In the genomic region with DNA sequence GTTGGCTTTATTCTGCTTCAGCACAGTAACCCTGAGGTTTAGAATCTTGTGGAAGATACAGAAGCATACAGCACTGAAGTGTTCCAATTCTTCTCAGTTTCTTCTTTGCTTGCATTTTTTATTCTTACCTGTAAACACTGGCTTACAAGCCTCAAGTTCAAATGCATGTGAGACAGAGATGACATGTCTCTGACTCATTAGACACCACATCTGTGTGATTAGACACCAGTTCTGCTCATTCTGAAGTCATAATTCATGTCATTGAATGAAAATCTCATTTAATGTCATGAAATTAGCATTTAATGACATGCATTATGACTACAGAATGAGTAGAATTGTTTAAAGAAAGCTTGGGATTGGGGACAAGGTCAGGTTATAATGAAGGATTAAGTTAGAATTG, we compare ENCODE assay signal across 18 cellular contexts. TPM values are rescaled to one million over a fixed set of nuclear protein-coding genes. Genes with fewer than 3 reads are reported as not detected.
DNase-seq lines count a peak whose midpoint lies in the region; ATAC-seq, FAIRE-seq and TF ChIP-seq lines count a peak whose summit lies in the region.
"Had no signal": no experiment of that assay in that cellular context is flagged by ENCODE, and none has a peak within 500 bp of the region (broad histone marks: within the 10 kb centered on the region; RNA-seq: fewer than 3 reads in every experiment).

No MANE protein-coding gene starts in this region.

- H3K27me3 ChIP-seq in SK-N-SH (ENCODE audit: insufficient read depth) (no peaks in the 10 kb centered on the region), GM12878 (replicated peaks in 1 of 2; ENCODE audit: control insufficient read depth in 2 of 2, insufficient read depth in 2 of 2, low read length in 1 of 2) (no peaks in the 10 kb centered on the region), MM.1S (replicated peaks; ENCODE audit: insufficient read depth, low read length) (no peaks in the 10 kb centered on the region)

- H3K4me3 ChIP-seq in SK-N-SH (ENCODE audit: low read depth in 2 of 2, low read length in 1 of 2) = no peak overlapping the region
- H3K4me3 ChIP-seq in HEK293 (ENCODE audit: low read depth, low read length) = no peak overlapping the region
- no peak overlapping the region for H3K4me3 ChIP-seq in GM12878
- H3K4me3 ChIP-seq in MM.1S (ENCODE audit: low read length) = no peak overlapping the region

- no peak for TF ChIP-seq CTCF in SK-N-SH (IDR thresholded peaks at IDR 0.05)
- no peak for TF ChIP-seq CTCF in HEK293 (tag by site-specific recombination; IDR thresholded peaks at IDR 0.05)
- TF ChIP-seq CTCF in GM12878 (IDR thresholded peaks at IDR 0.05 in 2 of 3, conservative IDR thresholded peaks at IDR 0.05 in 1 of 3; ENCODE audit: control insufficient read depth in 2 of 3, extremely low read depth in 1 of 3, insufficient read depth in 1 of 3, low read depth in 3 of 3, low read length in 3 of 3) = no peak
- no peak for TF ChIP-seq CTCF in nephron progenitor cell (IDR thresholded peaks at IDR 0.05)
- TF ChIP-seq CTCF in MM.1S (IDR thresholded peaks at IDR 0.05; ENCODE audit: low read length) = no peak

- H3K4me1 Mint-ChIP-seq in nephron progenitor cell = peaks cover 38% of the 10 kb centered on the region

- no peak overlapping the region for H3K27ac ChIP-seq in SK-N-SH (ENCODE audit: low read depth in 2 of 2, low read length in 1 of 2)
- no peak overlapping the region for H3K27ac ChIP-seq in HEK293 (ENCODE audit: extremely low read depth, low read depth, low read length)
- H3K27ac ChIP-seq in GM12878 (ENCODE audit: control insufficient read depth, insufficient read depth) = no peak overlapping the region
- no peak overlapping the region for H3K27ac ChIP-seq in MM.1S (ENCODE audit: low read length)
- H3K27ac ChIP-seq: 22Rv1, WERI-Rb-1 had no signal

- H3K36me3 ChIP-seq in SK-N-SH (replicated peaks in 1 of 2; ENCODE audit: control insufficient read depth in 1 of 2, insufficient read depth in 2 of 2, low read length in 1 of 2) (peaks cover 65 to 80% of the 10 kb centered on the region in 2 experiments), HEK293 (ENCODE audit: control insufficient read depth in 2 of 2, insufficient read depth in 1 of 2, low read length in 2 of 2) (peaks cover 0 to 84% of the 10 kb centered on the region in 2 experiments; a peak in 2 of 3 replicates), GM12878 (ENCODE audit: control insufficient read depth in 2 of 2, insufficient read depth in 2 of 2, low read length in 1 of 2) (peaks cover 9 to 27% of the 10 kb centered on the region in 2 experiments), MM.1S (replicated peaks; ENCODE audit: insufficient read depth, low read length) (peaks cover 5% of the 10 kb centered on the region; the same call in 1 of the 2 replicates)

- H3K9me3 Mint-ChIP-seq in nephron progenitor cell = no peaks in the 10 kb centered on the region

- H3K4me2 ChIP-seq in SK-N-SH = no peak overlapping the region
- peak overlapping the region; percentile 35; the same call in 1 of the 2 replicates for H3K4me2 ChIP-seq in GM12878 (ENCODE audit: control insufficient read depth, insufficient read depth)
- no peak overlapping the region for H3K4me2 ChIP-seq in MM.1S (ENCODE audit: low read depth, low read length)

- intact Hi-C loops in GM12878 (cut with micrococcal nuclease; ENCODE audit: unreplicated experiment) = no loop called here

- ATAC-seq in SK-N-SH treated with all-trans-retinoic acid at 6 μM for 48 hours = no peak
- no peak for ATAC-seq in GM12878
- no peak for ATAC-seq in GM19023 (IDR thresholded peaks at IDR 0.05; ENCODE audit: unreplicated experiment)
- no peak for ATAC-seq in HG03354 (IDR thresholded peaks at IDR 0.05; ENCODE audit: poor library complexity, severe bottlenecking, unreplicated experiment)
- ATAC-seq: left colon had no signal

- no peak for FAIRE-seq in GM12878 (lab: Jason Lieb, UNC)
- FAIRE-seq: colon, GM12891 had no signal

- TF ChIP-seq POLR2A in GM12878 (IDR thresholded peaks at IDR 0.05; ENCODE audit: low read depth, low read length) = no peak

- peaks cover 66% of the 10 kb centered on the region for H3K79me2 ChIP-seq in SK-N-SH (ENCODE audit: insufficient read depth)
- peaks cover 46% of the 10 kb centered on the region for H3K79me2 ChIP-seq in GM12878 (ENCODE audit: control insufficient read depth, insufficient read depth, low read length)
- H3K79me2 ChIP-seq in MM.1S (ENCODE audit: low read length) = peaks cover 70% of the 10 kb centered on the region

- H3K36me3 Mint-ChIP-seq in nephron progenitor cell (ENCODE audit: low read depth) = peaks cover 49% of the 10 kb centered on the region

- H3K27me3 Mint-ChIP-seq in nephron progenitor cell (ENCODE audit: low read depth, poor library complexity) = no peaks in the 10 kb centered on the region

- RAD21 ChIA-PET in GM12878 (lab: Charles Lee; ENCODE audit: unreplicated experiment) = interaction anchor here (1.8 kb wide), 1 partner anchor 17 kb away, joined by 12 read pairs; a partner anchor contains a TSS

- no peaks in the 10 kb centered on the region for H3K9me3 ChIP-seq in SK-N-SH
- no peaks in the 10 kb centered on the region for H3K9me3 ChIP-seq in HEK293 (ENCODE audit: control insufficient read depth, insufficient read depth, low read depth, low read length)
- H3K9me3 ChIP-seq in GM12878 (replicated peaks; ENCODE audit: control insufficient read depth, insufficient read depth, low read length) = no peaks in the 10 kb centered on the region
- H3K9me3 ChIP-seq in MM.1S (replicated peaks; ENCODE audit: insufficient read depth, low read length) = no peaks in the 10 kb centered on the region

- BruUV-seq in GM12878 (replicated peaks; lab: Mats Ljungman, UMichigan) = no TSS peak

- H3F3A ChIP-seq in SK-N-SH (replicated peaks; ENCODE audit: insufficient read depth) = peaks cover 17% of the 10 kb centered on the region
- H3F3A ChIP-seq in MM.1S (ENCODE audit: insufficient read depth, low read length) = peaks cover 12% of the 10 kb centered on the region

- TF ChIP-seq RAD21 in SK-N-SH (IDR thresholded peaks at IDR 0.05; ENCODE audit: low read length) (no peak), GM12878 (IDR thresholded peaks at IDR 0.05; ENCODE audit: insufficient read depth, low read depth, low read length) (no peak)

- CTCF ChIA-PET in SK-N-SH (lab: Yijun Ruan, JAX) = interaction anchor here (0.7 to 1.6 kb wide), 2 partner anchors 50 to 176 kb away, joined by 3 to 4 read pairs; no protein-coding TSS in a partner anchor
- CTCF ChIA-PET in HEK293 (lab: Yijun Ruan, JAX) = interaction anchor here (1.5 kb wide), 1 partner anchor 79 kb away, joined by 3 read pairs; no protein-coding TSS in a partner anchor
- CTCF ChIA-PET in GM12878 (lab: Yijun Ruan, JAX) = interaction anchor here (0.6 to 1.3 kb wide), 3 partner anchors 18 to 1029 kb away, joined by 3 to 6 read pairs (median 3); a partner anchor contains a TSS

- H3K9me2 ChIP-seq in SK-N-SH = no peaks in the 10 kb centered on the region
- no peaks in the 10 kb centered on the region for H3K9me2 ChIP-seq in MM.1S (replicated peaks; ENCODE audit: insufficient read depth, low read length)

- H4K20me1 ChIP-seq in SK-N-SH (ENCODE audit: insufficient read depth) = peaks cover 55% of the 10 kb centered on the region
- no peaks in the 10 kb centered on the region for H4K20me1 ChIP-seq in GM12878 (ENCODE audit: control insufficient read depth, insufficient read depth)
- no peaks in the 10 kb centered on the region for H4K20me1 ChIP-seq in MM.1S (ENCODE audit: insufficient read depth, low read length)

- H3K4me3 Mint-ChIP-seq in nephron progenitor cell = no peak overlapping the region

- TF ChIP-seq EP300 in SK-N-SH (IDR thresholded peaks at IDR 0.05; ENCODE audit: borderline replicate concordance in 1 of 2, low read depth in 1 of 2, low read length in 1 of 2) = no peak
- TF ChIP-seq EP300 in GM12878 (IDR thresholded peaks at IDR 0.05; ENCODE audit: borderline replicate concordance in 1 of 2, control insufficient read depth in 1 of 2, low read depth in 2 of 2, low read length in 2 of 2) = no peak

- H3K9ac ChIP-seq in SK-N-SH (no peak overlapping the region), GM12878 (ENCODE audit: control insufficient read depth, insufficient read depth, low read length) (no peak overlapping the region), MM.1S (ENCODE audit: low read length) (no peak overlapping the region)

- POLR2A ChIA-PET in SK-N-SH (lab: Yijun Ruan, JAX) = no interaction called here
- POLR2A ChIA-PET in HEK293 (lab: Yijun Ruan, JAX) = no interaction called here
- POLR2A ChIA-PET in GM12878 (lab: Charles Lee) = interaction anchor here (1.3 kb wide), 1 partner anchor 18 kb away, joined by 3 read pairs; no protein-coding TSS in a partner anchor

- peaks cover 9 to 21% of the 10 kb centered on the region in 2 experiments; a peak in 3 of 4 replicates for H3K4me1 ChIP-seq in SK-N-SH (ENCODE audit: control insufficient read depth in 1 of 2, insufficient read depth in 2 of 2, low read depth in 1 of 2, low read length in 1 of 2)
- H3K4me1 ChIP-seq in HEK293 (ENCODE audit: control insufficient read depth, insufficient read depth, low read length) = peaks cover 2% of the 10 kb centered on the region; the same call in 1 of the 2 replicates
- H3K4me1 ChIP-seq in GM12878 (ENCODE audit: control insufficient read depth, insufficient read depth, low read length) = peaks cover 16% of the 10 kb centered on the region
- peaks cover 38% of the 10 kb centered on the region for H3K4me1 ChIP-seq in MM.1S (ENCODE audit: low read length)

- in situ Hi-C loops in GM12878 (cut with MboI) = loop anchor here (25.0 kb wide), 2 partner anchors 1695 to 1895 kb away; a partner anchor contains a TSS

- peak overlapping the region; percentile 32 for H3K27ac Mint-ChIP-seq in nephron progenitor cell

- DNase-seq in SK-N-SH (no peak), GM12878 (ENCODE audit: low read depth, low spot score) (no peak), nephron progenitor cell (no peak), MM.1S (no peak)
- DNase-seq: hippocampal formation; left colon; NCI-H1930; NCI-H524; posterior cingulate gyrus; stimulated activated CD4-positive, alpha-beta T cell treated with anti-CD3 and anti-CD28 coated beads, Interleukin-15, amount 100 ng/mL, for 24 hours; WERI-Rb-1 had no signal

- H2AFZ ChIP-seq in SK-N-SH (ENCODE audit: low read depth) (no peak overlapping the region), GM12878 (ENCODE audit: control insufficient read depth, low read depth, low read length) (no peak overlapping the region), MM.1S (ENCODE audit: low read length) (no peak overlapping the region)

- SMC1A ChIA-PET in GM12878 (lab: Charles Lee; ENCODE audit: uncharacterized antibody, unreplicated experiment) = interaction anchor here (1.1 to 2.3 kb wide), 4 partner anchors 9 to 49 kb away, joined by 3 to 7 read pairs (median 4); no protein-coding TSS in a partner anchor

RNA-seq across cellular contexts. Expression of a gene that starts 5.8 kb away (rescaled TPM):
- polyA plus RNA-seq in SK-N-SH (2012; rRNA removed) (15.0 and 20.6 TPM in 2 replicates), GM12878 (2011; rRNA removed) (11.7 and 19.5 TPM in 2 replicates), GM12878 (2014; fragmentation: Illumina TruSeq; extraction: Trizol) (6.2 and 13.5 TPM in 2 replicates), GM12878 (2014; fragmentation: Nextera tagmentation; extraction: Ambion mirVana) (1 to 10 TPM; 2.2 to 2.4 TPM), GM12878 (2014; rRNA removed) (9.5 and 12.4 TPM in 2 replicates), GM12878 (2016; fragmentation: Nextera tagmentation; extraction: Ambion mirVana) (1 to 10 TPM; 6.9 to 7.1 TPM)
- 9.9 and 15.7 TPM in 2 replicates for polyA plus RNA-seq in SK-N-SH (2012; cell fraction: cytosol; rRNA removed)
- polyA plus RNA-seq in SK-N-SH (2012; cell fraction: nucleus; rRNA removed) = 63.0 and 71.0 TPM in 2 replicates
- total RNA-seq in GM12878 (2013; cell fraction: nucleolus; rRNA removed) = 11.1 and 12.9 TPM in 2 replicates
- total RNA-seq in GM12878 (2014; rRNA removed) (8.7 and 14.0 TPM in 2 replicates), GM12878 (2014; rRNA removed; fragmentation: Illumina TruSeq; extraction: Trizol) (7.8 and 9.9 TPM in 2 replicates), GM12878 (2021) (9.5 and 10.7 TPM in 2 replicates)
- polyA plus RNA-seq in GM12878 (2011; ENCODE audit: low read depth) = 3.4 TPM
- 15.6 and 26.4 TPM in 2 replicates for polyA plus RNA-seq in GM12878 (2011; cell fraction: cytosol; rRNA removed)
- 37.0 and 40.5 TPM in 2 replicates for polyA plus RNA-seq in GM12878 (2011; cell fraction: nucleus; rRNA removed)
- 6.3 and 7.3 TPM in 2 replicates for polyA plus RNA-seq in GM12878 (2012)
- polyA minus RNA-seq in GM12878 (2011; rRNA and poly(A)+ RNA removed) = 38.7 and 58.2 TPM in 2 replicates
- 14.8 TPM in 2 replicates for polyA minus RNA-seq in GM12878 (2011; cell fraction: cytosol; rRNA and poly(A)+ RNA removed)
- 31.4 and 51.2 TPM in 2 replicates for polyA minus RNA-seq in GM12878 (2011; cell fraction: nucleus; rRNA and poly(A)+ RNA removed)

RNA-seq across cellular contexts. Expression of a gene that starts 17.2 kb away (rescaled TPM):
- 28.2 TPM in 2 replicates for polyA plus RNA-seq in SK-N-SH (2012; rRNA removed)
- polyA plus RNA-seq in SK-N-SH (2012; cell fraction: cytosol; rRNA removed) = 24.1 and 25.9 TPM in 2 replicates
- polyA plus RNA-seq in SK-N-SH (2012; cell fraction: nucleus; rRNA removed) = 15.3 and 18.1 TPM in 2 replicates
- 7.8 and 8.3 TPM in 2 replicates for total RNA-seq in GM12878 (2013; cell fraction: nucleolus; rRNA removed)
- total RNA-seq in GM12878 (2014; rRNA removed) = 61.5 and 65.2 TPM in 2 replicates
- total RNA-seq in GM12878 (2014; rRNA removed; fragmentation: Illumina TruSeq; extraction: Trizol) = 32.1 and 36.3 TPM in 2 replicates
- 34.4 and 36.9 TPM in 2 replicates for total RNA-seq in GM12878 (2021)
- polyA plus RNA-seq in GM12878 (2011; ENCODE audit: low read depth) = 20.4 TPM
- polyA plus RNA-seq in GM12878 (2011; rRNA removed) = 38.5 and 50.0 TPM in 2 replicates
- polyA plus RNA-seq in GM12878 (2011; cell fraction: cytosol; rRNA removed) = 60.6 and 64.5 TPM in 2 replicates
- polyA plus RNA-seq in GM12878 (2011; cell fraction: nucleus; rRNA removed) = 23.1 and 30.6 TPM in 2 replicates
- polyA plus RNA-seq in GM12878 (2012) = 26.5 and 27.2 TPM in 2 replicates
- 37.9 and 42.6 TPM in 2 replicates for polyA plus RNA-seq in GM12878 (2014; fragmentation: Illumina TruSeq; extraction: Trizol)
- polyA plus RNA-seq in GM12878 (2014; fragmentation: Nextera tagmentation; extraction: Ambion mirVana) = 10 to 100 TPM; 10.2 to 24.2 TPM
- polyA plus RNA-seq in GM12878 (2014; rRNA removed) = 59.4 and 62.1 TPM in 2 replicates
- 10 to 100 TPM; 59.3 to 66.7 TPM for polyA plus RNA-seq in GM12878 (2016; fragmentation: Nextera tagmentation; extraction: Ambion mirVana)
- polyA minus RNA-seq in GM12878 (2011; rRNA and poly(A)+ RNA removed) = 26.6 and 35.4 TPM in 2 replicates
- polyA minus RNA-seq in GM12878 (2011; cell fraction: cytosol; rRNA and poly(A)+ RNA removed) = 10.2 and 11.1 TPM in 2 replicates
- polyA minus RNA-seq in GM12878 (2011; cell fraction: nucleus; rRNA and poly(A)+ RNA removed) = 8.5 and 14.0 TPM in 2 replicates

RNA-seq across cellular contexts. Expression of a gene that starts 53.5 kb away (rescaled TPM):
- polyA plus RNA-seq in SK-N-SH (2012; rRNA removed) (3.0 and 5.9 TPM in 2 replicates), GM12878 (2011; rRNA removed) (15.9 and 23.1 TPM in 2 replicates), GM12878 (2014; fragmentation: Illumina TruSeq; extraction: Trizol) (8.0 and 10.8 TPM in 2 replicates), GM12878 (2014; fragmentation: Nextera tagmentation; extraction: Ambion mirVana) (1 to 10 TPM; 2.1 to 2.3 TPM), GM12878 (2014; rRNA removed) (9.2 and 10.2 TPM in 2 replicates), GM12878 (2016; fragmentation: Nextera tagmentation; extraction: Ambion mirVana) (1 to 10 TPM; 6.0 to 7.2 TPM)
- 3.9 and 4.4 TPM in 2 replicates for polyA plus RNA-seq in SK-N-SH (2012; cell fraction: cytosol; rRNA removed)
- polyA plus RNA-seq in SK-N-SH (2012; cell fraction: nucleus; rRNA removed) = 6.2 and 13.8 TPM in 2 replicates
- 84.8 and 86.2 TPM in 2 replicates for total RNA-seq in GM12878 (2013; cell fraction: nucleolus; rRNA removed)
- total RNA-seq in GM12878 (2014; rRNA removed) (7.2 and 8.8 TPM in 2 replicates), GM12878 (2014; rRNA removed; fragmentation: Illumina TruSeq; extraction: Trizol) (7.1 and 8.6 TPM in 2 replicates), GM12878 (2021) (6.6 and 8.5 TPM in 2 replicates)
- 5.3 TPM for polyA plus RNA-seq in GM12878 (2011; ENCODE audit: low read depth)
- 4.6 and 4.8 TPM in 2 replicates for polyA plus RNA-seq in GM12878 (2011; cell fraction: cytosol; rRNA removed)
- 26.9 and 33.7 TPM in 2 replicates for polyA plus RNA-seq in GM12878 (2011; cell fraction: nucleus; rRNA removed)
- polyA plus RNA-seq in GM12878 (2012) = 7.8 and 9.9 TPM in 2 replicates
- 7.1 and 12.4 TPM in 2 replicates for polyA minus RNA-seq in GM12878 (2011; rRNA and poly(A)+ RNA removed)
- polyA minus RNA-seq in GM12878 (2011; cell fraction: cytosol; rRNA and poly(A)+ RNA removed) = 3.9 and 4.6 TPM in 2 replicates
- 14.0 and 16.9 TPM in 2 replicates for polyA minus RNA-seq in GM12878 (2011; cell fraction: nucleus; rRNA and poly(A)+ RNA removed)
